In genomic region chr14:105322791-105323556, GRCh38 we compare ENCODE assay signal across 18 cellular contexts. TPM values are rescaled to one million over a fixed set of nuclear protein-coding genes. Genes with fewer than 3 reads are reported as not detected.
DNase-seq lines count a peak whose midpoint lies in the region; ATAC-seq and TF ChIP-seq lines count a peak whose summit lies in the region.
"Had no signal": no experiment of that assay in that cellular context is flagged by ENCODE, and none has a peak within 500 bp of the region (broad histone marks: within the 10 kb centered on the region; RNA-seq: fewer than 3 reads in every experiment).

No MANE protein-coding gene starts in this region.

- in situ Hi-C loops in gastrocnemius medialis (cut with MboI; ENCODE audit: low sequenced_read_pairs in 4 of 4): no loop called here

- intact Hi-C loops in gastrocnemius medialis (cut with DNase I; ENCODE audit: low total_unique reads): no loop called here

- H3K27me3 ChIP-seq in SJSA1 (replicated peaks) (no peaks in the 10 kb centered on the region), fibroblast of lung (ENCODE audit: control insufficient read depth, insufficient read depth, low read length) (no peaks in the 10 kb centered on the region), gastrocnemius medialis (no peaks in the 10 kb centered on the region), foreskin keratinocyte (no peaks in the 10 kb centered on the region)
- H3K27me3 ChIP-seq: gastroesophageal sphincter had no signal

- H3K4me1 ChIP-seq in SJSA1 (replicated peaks) (peaks cover 16% of the 10 kb centered on the region), fibroblast of lung (ENCODE audit: control insufficient read depth, extremely low read depth, insufficient read depth, low read length) (no peaks in the 10 kb centered on the region), gastrocnemius medialis (peaks cover 54 to 58% of the 10 kb centered on the region in 2 donors), foreskin keratinocyte (no peaks in the 10 kb centered on the region)

- ATAC-seq in gastrocnemius medialis (no peak), foreskin keratinocyte (no peak)
- ATAC-seq: activated CD8-positive, alpha-beta T cell treated with anti-CD3 and anti-CD28 coated beads for 36 hours; gastroesophageal sphincter; Panc1 had no signal

- no peak for TF ChIP-seq CTCF in fibroblast of lung (conservative IDR thresholded peaks at IDR 0.05 in 1 of 2, IDR thresholded peaks at IDR 0.05 in 1 of 2; ENCODE audit: low read depth in 1 of 2, low read length in 2 of 2)
- no peak for TF ChIP-seq CTCF in gastrocnemius medialis (IDR thresholded peaks at IDR 0.05 in 4 of 5, conservative IDR thresholded peaks at IDR 0.05 in 1 of 5)
- TF ChIP-seq CTCF in foreskin keratinocyte (conservative IDR thresholded peaks at IDR 0.05): no peak

- H4K20me1 ChIP-seq in fibroblast of lung (ENCODE audit: control insufficient read depth, extremely low read depth, insufficient read depth, low read length): no peaks in the 10 kb centered on the region

- peaks cover 23% of the 10 kb centered on the region for H3K79me2 ChIP-seq in fibroblast of lung (ENCODE audit: control insufficient read depth, insufficient read depth, low read length)

- no peak overlapping the region for H3K27ac ChIP-seq in SJSA1
- no peak overlapping the region for H3K27ac ChIP-seq in fibroblast of lung (ENCODE audit: insufficient read depth, low read length)
- peak overlapping the region; percentile 85 to 94 (median 90) for H3K27ac ChIP-seq in gastrocnemius medialis
- H3K27ac ChIP-seq in foreskin keratinocyte: no peak overlapping the region
- H3K27ac ChIP-seq: gastroesophageal sphincter, skin epidermis had no signal

- H3K36me3 ChIP-seq in SJSA1 (no peaks in the 10 kb centered on the region), fibroblast of lung (ENCODE audit: control insufficient read depth, insufficient read depth, low read length) (no peaks in the 10 kb centered on the region), gastrocnemius medialis (no peaks in the 10 kb centered on the region)

- H3K4me3 ChIP-seq in SJSA1: no peak overlapping the region
- no peak overlapping the region for H3K4me3 ChIP-seq in fibroblast of lung (replicated peaks in 1 of 4; ENCODE audit: control extremely low read depth in 1 of 4, insufficient read depth in 1 of 4, low read depth in 3 of 4, low read length in 4 of 4)
- H3K4me3 ChIP-seq in gastrocnemius medialis: peak overlapping the region in 1 of 4 donors; percentile 14
- H3K4me3 ChIP-seq: gastroesophageal sphincter, skin epidermis had no signal

- H3K4me2 ChIP-seq in fibroblast of lung (ENCODE audit: extremely low read depth, insufficient read depth, low read length): peak overlapping the region; percentile 59

- DNase-seq in ELR (ENCODE audit: low read depth) (peak; percentile 22), SJSA1 (ENCODE audit: low read depth in 1 of 2, low spot score in 2 of 2) (peak; percentile 53 to 61), fibroblast of lung (ENCODE audit: low read depth in 2 of 2) (no peak), gastrocnemius medialis (peak in 1 of 2 donors; percentile 52), HCEC 1CT (no peak), NCI-H1930 (lab: John Stamatoyannopoulos, UW) (no peak), foreskin keratinocyte (no peak), COLO829 (ENCODE audit: low spot score) (no peak)
- DNase-seq: activated CD8-positive, alpha-beta T cell treated with anti-CD3 and anti-CD28 coated beads for 36 hours; mammary epithelial cell; NCI-H1092; NCI-H2107; NCI-H748 treated with DMSO at 0.1 percent for 48 hours; stimulated activated CD4-positive, alpha-beta T cell treated with anti-CD3 and anti-CD28 coated beads, Interleukin-4, amount 100 ng/mL, for 24 hours; stimulated activated CD8-positive, alpha-beta memory T cell treated with anti-CD3 and anti-CD28 coated beads, Interleukin-4, amount 100 ng/mL, for 48 hours had no signal

- H3K9ac ChIP-seq in fibroblast of lung (ENCODE audit: insufficient read depth, low read length): no peak overlapping the region

- TF ChIP-seq POLR2A in gastrocnemius medialis (IDR thresholded peaks at IDR 0.05): no peak

- no peak overlapping the region for H2AFZ ChIP-seq in fibroblast of lung (ENCODE audit: low read length)

- H3K9me3 ChIP-seq in SJSA1 (replicated peaks) (no peaks in the 10 kb centered on the region), fibroblast of lung (ENCODE audit: control insufficient read depth, insufficient read depth, low read depth, low read length) (no peaks in the 10 kb centered on the region), gastrocnemius medialis (no peaks in the 10 kb centered on the region)
- H3K9me3 ChIP-seq: gastroesophageal sphincter had no signal

RNA-seq across cellular contexts. Expression of gene PACS2, which starts 8.4 kb away (rescaled TPM):
- 17.1 and 27.3 TPM in 2 replicates for total RNA-seq in SJSA1 (2014; rRNA removed; shearing (Covaris generic))
- total RNA-seq in fibroblast of lung: 36.2 and 52.5 TPM in 2 replicates
- 20.3 and 23.2 TPM in 2 replicates for polyA plus RNA-seq in fibroblast of lung
- polyA plus RNA-seq in fibroblast of lung (2012): 29.4 and 34.6 TPM in 2 replicates
- 34.9 and 40.3 TPM in 2 replicates for polyA minus RNA-seq in fibroblast of lung (ENCODE audit: low replicate concordance)
- 100 to 1,000 TPM in 1 of 4 donors, 10 to 100 TPM in 3; 81.0 to 115 (median 93.1) TPM for total RNA-seq in gastrocnemius medialis
- total RNA-seq in foreskin keratinocyte: 29.5 and 29.7 TPM in 2 replicates
- 21.3 and 24.3 TPM in 2 replicates for polyA plus RNA-seq in foreskin keratinocyte

RNA-seq across cellular contexts. Expression of gene BRF1, which starts 22.2 kb away (rescaled TPM):
- 29.9 and 35.8 TPM in 2 replicates for total RNA-seq in SJSA1 (2014; rRNA removed; shearing (Covaris generic))
- 26.5 and 33.4 TPM in 2 replicates for total RNA-seq in fibroblast of lung
- 7.4 and 8.4 TPM in 2 replicates for polyA plus RNA-seq in fibroblast of lung
- polyA plus RNA-seq in fibroblast of lung (2012): 17.0 and 17.3 TPM in 2 replicates
- 29.3 and 37.6 TPM in 2 replicates for polyA minus RNA-seq in fibroblast of lung (ENCODE audit: low replicate concordance)
- total RNA-seq in gastrocnemius medialis: 10 to 100 TPM; 19.5 to 27.4 (median 21.4) TPM
- total RNA-seq in foreskin keratinocyte: 17.5 and 18.5 TPM in 2 replicates
- polyA plus RNA-seq in foreskin keratinocyte: 13.8 and 15.3 TPM in 2 replicates

Comparison
In these comparisons a context has a peak if more than half of its experiments do, and no peak if none do; other contexts are left out.
1. DNase-seq: peak in ELR (single experiment) and SJSA1 (2 of 2); none in fibroblast of lung (0 of 2), HCEC 1CT (single experiment), NCI-H1930 (0 of 2), foreskin keratinocyte (0 of 2) and COLO829 (single experiment).
2. H3K27ac ChIP-seq: peak in gastrocnemius medialis (4 of 4); none in SJSA1 (single experiment), fibroblast of lung (single experiment) and foreskin keratinocyte (single experiment).